ENCODE assay signal across 18 cellular contexts in genomic region chr2:60514886-60515407, GRCh38. TPM values are rescaled to one million over a fixed set of nuclear protein-coding genes. Genes with fewer than 3 reads are reported as not detected.
A peak's percentile ranks its signal among the peaks of the same experiment; 100 is the strongest.
DNase-seq lines count a peak whose midpoint lies in the region; ATAC-seq and TF ChIP-seq lines count a peak whose summit lies in the region.
"Had no signal": no experiment of that assay in that cellular context is flagged by ENCODE, and none has a peak within 500 bp of the region (broad histone marks: within the 10 kb centered on the region; RNA-seq: fewer than 3 reads in every experiment).

No MANE protein-coding gene starts in this region.

- H3K27ac ChIP-seq in RWPE1: no peak overlapping the region
- H3K27ac ChIP-seq: HL-60 had no signal

- H3K27me3 Mint-ChIP-seq in stimulated activated naive CD8-positive, alpha-beta T cell treated with anti-CD3 and anti-CD28 coated beads, Interleukin-15, Interleukin-2, amounts not matched to agents 100 ng/mL and 50 ng/mL, for 24 hours: peaks cover 11% of the 10 kb centered on the region
- peaks cover 63% of the 10 kb centered on the region for H3K27me3 Mint-ChIP-seq in stimulated activated naive CD8-positive, alpha-beta T cell treated with anti-CD3 and anti-CD28 coated beads, Interleukin-15, amount 100 ng/mL, for 72 hours
- no peaks in the 10 kb centered on the region for H3K27me3 Mint-ChIP-seq in chondrocyte (ENCODE audit: low read depth)
- H3K27me3 Mint-ChIP-seq in nephron (ENCODE audit: low read depth): peaks cover 2% of the 10 kb centered on the region

- peak overlapping the region; percentile 38 for H3K27ac Mint-ChIP-seq in stimulated activated naive CD8-positive, alpha-beta T cell treated with anti-CD3 and anti-CD28 coated beads, Interleukin-15, Interleukin-2, amounts not matched to agents 100 ng/mL and 50 ng/mL, for 24 hours
- H3K27ac Mint-ChIP-seq in stimulated activated naive CD8-positive, alpha-beta T cell treated with anti-CD3 and anti-CD28 coated beads, Interleukin-15, amount 100 ng/mL, for 72 hours: no peak overlapping the region
- H3K27ac Mint-ChIP-seq in chondrocyte (ENCODE audit: unreplicated experiment) (peak overlapping the region; percentile 100), nephron (peak overlapping the region; percentile 85 to 94 (median 89))
- H3K27ac Mint-ChIP-seq: activated CD8-positive, alpha-beta T cell treated with anti-CD3 and anti-CD28 coated beads, Interleukin-2, amount 10 ng/mL, durations not matched to agents 7 days and 5 days; CD4-positive, alpha-beta T cell; progenitor cell of endocrine pancreas; T-helper 1 cell treated with Interleukin-12 subunit alpha and Interleukin-12 subunit beta and Interleukin-4 antibody, amounts not matched to agents 30 μg/mL and 1 μg/mL, for 36 hours had no signal

- H3K4me1 Mint-ChIP-seq in stimulated activated naive CD8-positive, alpha-beta T cell treated with anti-CD3 and anti-CD28 coated beads, Interleukin-15, Interleukin-2, amounts not matched to agents 100 ng/mL and 50 ng/mL, for 24 hours (ENCODE audit: low read depth): peaks cover 46% of the 10 kb centered on the region
- H3K4me1 Mint-ChIP-seq in stimulated activated naive CD8-positive, alpha-beta T cell treated with anti-CD3 and anti-CD28 coated beads, Interleukin-15, amount 100 ng/mL, for 72 hours: peaks cover 24% of the 10 kb centered on the region
- H3K4me1 Mint-ChIP-seq in chondrocyte (ENCODE audit: low read depth) (peaks cover 42% of the 10 kb centered on the region), nephron (peaks cover 38% of the 10 kb centered on the region)

- H3K36me3 Mint-ChIP-seq in stimulated activated naive CD8-positive, alpha-beta T cell treated with anti-CD3 and anti-CD28 coated beads, Interleukin-15, Interleukin-2, amounts not matched to agents 100 ng/mL and 50 ng/mL, for 24 hours (ENCODE audit: low read depth): no peaks in the 10 kb centered on the region
- H3K36me3 Mint-ChIP-seq in chondrocyte (ENCODE audit: low read depth): no peaks in the 10 kb centered on the region
- peaks cover 25% of the 10 kb centered on the region for H3K36me3 Mint-ChIP-seq in nephron (ENCODE audit: low read depth)

- no peak for ATAC-seq in stimulated activated naive CD8-positive, alpha-beta T cell treated with anti-CD3 and anti-CD28 coated beads, Interleukin-15, amount 100 ng/mL, for 72 hours
- ATAC-seq in HG03432 (IDR thresholded peaks at IDR 0.05; ENCODE audit: unreplicated experiment): no peak
- ATAC-seq in GM18517 (IDR thresholded peaks at IDR 0.05; ENCODE audit: unreplicated experiment): no peak
- ATAC-seq: activated CD8-positive, alpha-beta T cell treated with anti-CD3 and anti-CD28 coated beads, Interleukin-2, amount 10 ng/mL, durations not matched to agents 7 days and 5 days; left lobe of liver had no signal

- CTCF ChIA-PET in RWPE1 (lab: Yijun Ruan, JAX): no interaction called here

- no peak for TF ChIP-seq CTCF in chondrocyte (IDR thresholded peaks at IDR 0.05)
- no peak for TF ChIP-seq CTCF in nephron (IDR thresholded peaks at IDR 0.05; ENCODE audit: unreplicated experiment in 3 of 3)
- no peak for TF ChIP-seq CTCF in RWPE1 (conservative IDR thresholded peaks at IDR 0.05; ENCODE audit: low read depth)

- no peak for DNase-seq in stimulated activated naive CD8-positive, alpha-beta T cell treated with anti-CD3 and anti-CD28 coated beads, Interleukin-15, amount 100 ng/mL, for 72 hours
- no peak for DNase-seq in chondrocyte (ENCODE audit: low spot score)
- no peak for DNase-seq in SIG-M5 treated with dmso at 0.1 percent for 504 hours (lab: John Stamatoyannopoulos, UW; ENCODE audit: unreplicated experiment)
- DNase-seq in RWPE1 (ENCODE audit: low spot score): no peak
- DNase-seq: activated CD8-positive, alpha-beta T cell treated with anti-CD3 and anti-CD28 coated beads, Interleukin-2, amount 10 ng/mL, durations not matched to agents 7 days and 5 days; activated naive CD4-positive, alpha-beta T cell treated with anti-CD3 and anti-CD28 coated beads, Interleukin-2, amount 50 U/mL, for 16 hours; CD4-positive, alpha-beta T cell; NCI-H2081; NCI-H510A treated with DMSO at 0.1 percent for 48 hours; small intestine had no signal

- no peaks in the 10 kb centered on the region for H3K9me3 Mint-ChIP-seq in stimulated activated naive CD8-positive, alpha-beta T cell treated with anti-CD3 and anti-CD28 coated beads, Interleukin-15, Interleukin-2, amounts not matched to agents 100 ng/mL and 50 ng/mL, for 24 hours
- H3K9me3 Mint-ChIP-seq in stimulated activated naive CD8-positive, alpha-beta T cell treated with anti-CD3 and anti-CD28 coated beads, Interleukin-15, amount 100 ng/mL, for 72 hours: no peaks in the 10 kb centered on the region
- H3K9me3 Mint-ChIP-seq in chondrocyte (ENCODE audit: low read depth) (no peaks in the 10 kb centered on the region), nephron (no peaks in the 10 kb centered on the region)
- H3K9me3 Mint-ChIP-seq: CD4-positive, alpha-beta T cell; T-helper 1 cell treated with Interleukin-12 subunit alpha and Interleukin-12 subunit beta and Interleukin-4 antibody, amounts not matched to agents 30 μg/mL and 1 μg/mL, for 36 hours had no signal

- POLR2A ChIA-PET in RWPE1 (lab: Yijun Ruan, JAX; ENCODE audit: low non-redundant PET): no interaction called here

- no peak overlapping the region for H3K4me3 Mint-ChIP-seq in stimulated activated naive CD8-positive, alpha-beta T cell treated with anti-CD3 and anti-CD28 coated beads, Interleukin-15, Interleukin-2, amounts not matched to agents 100 ng/mL and 50 ng/mL, for 24 hours
- no peak overlapping the region for H3K4me3 Mint-ChIP-seq in stimulated activated naive CD8-positive, alpha-beta T cell treated with anti-CD3 and anti-CD28 coated beads, Interleukin-15, amount 100 ng/mL, for 72 hours
- no peak overlapping the region for H3K4me3 Mint-ChIP-seq in chondrocyte (ENCODE audit: unreplicated experiment)
- no peak overlapping the region for H3K4me3 Mint-ChIP-seq in nephron
- H3K4me3 Mint-ChIP-seq: activated CD8-positive, alpha-beta T cell treated with anti-CD3 and anti-CD28 coated beads, Interleukin-2, amount 10 ng/mL, durations not matched to agents 7 days and 5 days; CD4-positive, alpha-beta T cell; T-helper 1 cell treated with Interleukin-12 subunit alpha and Interleukin-12 subunit beta and Interleukin-4 antibody, amounts not matched to agents 30 μg/mL and 1 μg/mL, for 36 hours had no signal

RNA-seq across cellular contexts. Expression of gene BCL11A, which starts 38.5 kb away (rescaled TPM):
- total RNA-seq in chondrocyte: 11.1 to 15.4 TPM (median 13.4 TPM) in 3 replicates

Comparison
In these comparisons a context has a peak if more than half of its experiments do, and no peak if none do; other contexts are left out.
1. H3K27ac Mint-ChIP-seq: peak in stimulated activated naive CD8-positive, alpha-beta T cell treated with anti-CD3 and anti-CD28 coated beads, Interleukin-15, Interleukin-2, amounts not matched to agents 100 ng/mL and 50 ng/mL, for 24 hours (single experiment), chondrocyte (single experiment) and nephron (3 of 3); none in stimulated activated naive CD8-positive, alpha-beta T cell treated with anti-CD3 and anti-CD28 coated beads, Interleukin-15, amount 100 ng/mL, for 72 hours (0 of 2).